ENCODE assay signal across 19 cellular contexts in genomic region chr19:49771674-49772139, GRCh38. TPM values are rescaled to one million over a fixed set of nuclear protein-coding genes. Genes with fewer than 3 reads are reported as not detected.
DNase-seq lines count a peak whose midpoint lies in the region; ATAC-seq and TF ChIP-seq lines count a peak whose summit lies in the region.
"Had no signal": no experiment of that assay in that cellular context is flagged by ENCODE, and none has a peak within 500 bp of the region (broad histone marks: within the 10 kb centered on the region; RNA-seq: fewer than 3 reads in every experiment).

No MANE protein-coding gene starts in this region.

- H3K4me2 ChIP-seq in OCI-LY7 (ENCODE audit: low read length): no peak overlapping the region

- DNase-seq in OCI-LY7 (ENCODE audit: low spot score) (peak; percentile 33), endodermal cell (no peak), neural crest cell (ENCODE audit: low read depth, low spot score) (no peak), HT-29 (ENCODE audit: low spot score) (no peak), dermis blood vessel endothelial cell (no peak)
- DNase-seq: activated naive CD8-positive, alpha-beta T cell treated with anti-CD3 and anti-CD28 coated beads for 36 hours; cerebellar nuclear complex; effector CD8-positive, alpha-beta T cell; MG63; NCI-H1436; NCI-H524 treated with DMSO at 0.1 percent for 48 hours; stimulated activated CD4-positive, alpha-beta T cell treated with anti-CD3 and anti-CD28 coated beads, Interleukin-1b, Interleukin-23, amount 100 ng/mL, for 48 hours; thyroid gland had no signal

- peaks cover 3% of the 10 kb centered on the region; the same call in 1 of the 2 replicates for H4K20me1 ChIP-seq in OCI-LY7 (ENCODE audit: insufficient read depth, low read length)

- no peak overlapping the region for H2AFZ ChIP-seq in OCI-LY7 (ENCODE audit: low read length)

- ATAC-seq in GM21529 (IDR thresholded peaks at IDR 0.05; ENCODE audit: unreplicated experiment): no peak
- ATAC-seq: activated CD4-positive, CD25-positive, alpha-beta regulatory T cell treated with anti-CD3 and anti-CD28 coated beads, Interleukin-2, amount 50 U/mL, for 24 hours; stimulated activated memory B cell treated with anti-CD40 and anti-IgM and Interleukin-4, amounts not matched to agents 10 μg/mL and 1 μg/mL and 100 μg/mL, for 72 hours had no signal

- TF ChIP-seq CTCF in OCI-LY7 (conservative IDR thresholded peaks at IDR 0.05; ENCODE audit: low read length): no peak
- TF ChIP-seq CTCF in endodermal cell (conservative IDR thresholded peaks at IDR 0.05): no peak
- no peak for TF ChIP-seq CTCF in neural crest cell (conservative IDR thresholded peaks at IDR 0.05)

- peaks cover 11% of the 10 kb centered on the region; the same call in 1 of the 2 replicates for H3K79me2 ChIP-seq in OCI-LY7 (ENCODE audit: insufficient read depth, low read depth, low read length)

- H3K9me3 ChIP-seq in OCI-LY7 (ENCODE audit: low read length): no peaks in the 10 kb centered on the region
- H3K9me3 ChIP-seq in endodermal cell (ENCODE audit: control insufficient read depth, low read length): no peaks in the 10 kb centered on the region
- H3K9me3 ChIP-seq: MG63, thyroid gland had no signal

- no peaks in the 10 kb centered on the region for H3K9me3 Mint-ChIP-seq in endodermal cell
- no peaks in the 10 kb centered on the region for H3K9me3 Mint-ChIP-seq in neural crest cell
- H3K9me3 Mint-ChIP-seq: activated naive CD8-positive, alpha-beta T cell treated with anti-CD3 and anti-CD28 coated beads for 36 hours; CD14-positive monocyte; nephron; stimulated activated memory B cell treated with anti-CD40 and anti-IgM and Interleukin-4, amounts not matched to agents 10 μg/mL and 1 μg/mL and 100 μg/mL, for 72 hours had no signal

- BruUV-seq in OCI-LY7 (replicated peaks; lab: Mats Ljungman, UMichigan): no TSS peak

- H3K9me2 ChIP-seq in OCI-LY7 (ENCODE audit: insufficient read depth, low read length): no peaks in the 10 kb centered on the region

- no peak overlapping the region for H3K9ac ChIP-seq in endodermal cell (ENCODE audit: extremely low read depth, low read length, poor library complexity, severe bottlenecking)

- peaks cover 10% of the 10 kb centered on the region for H3K36me3 ChIP-seq in OCI-LY7 (ENCODE audit: insufficient read depth, low read length)
- H3K36me3 ChIP-seq in endodermal cell (ENCODE audit: control insufficient read depth, insufficient read depth, low read length): peaks cover 6% of the 10 kb centered on the region
- H3K36me3 ChIP-seq: thyroid gland had no signal

- CTCF ChIA-PET in OCI-LY7 (lab: Charles Lee; ENCODE audit: unreplicated experiment): no interaction called here

- H3K4me3 ChIP-seq in OCI-LY7 (ENCODE audit: low read depth, low read length, poor library complexity, severe bottlenecking): no peak overlapping the region
- H3K4me3 ChIP-seq in endodermal cell (ENCODE audit: low read length): no peak overlapping the region
- H3K4me3 ChIP-seq: MG63, thyroid gland had no signal

- peaks cover 15% of the 10 kb centered on the region for H3K36me3 Mint-ChIP-seq in endodermal cell (ENCODE audit: low read depth)
- no peaks in the 10 kb centered on the region for H3K36me3 Mint-ChIP-seq in neural crest cell (ENCODE audit: low read depth)

- H3K27me3 Mint-ChIP-seq in endodermal cell (ENCODE audit: insufficient read depth) (no peaks in the 10 kb centered on the region), neural crest cell (ENCODE audit: low read depth) (no peaks in the 10 kb centered on the region)
- H3K27me3 Mint-ChIP-seq: activated naive CD8-positive, alpha-beta T cell treated with anti-CD3 and anti-CD28 coated beads for 36 hours; progenitor cell of endocrine pancreas; stimulated activated memory B cell treated with anti-CD40 and anti-IgM and Interleukin-4, amounts not matched to agents 10 μg/mL and 1 μg/mL and 100 μg/mL, for 72 hours had no signal

- H3K27ac Mint-ChIP-seq in endodermal cell (peak overlapping the region; percentile 60), neural crest cell (ENCODE audit: unreplicated experiment) (peak overlapping the region; percentile 75)
- H3K27ac Mint-ChIP-seq: activated naive CD8-positive, alpha-beta T cell treated with anti-CD3 and anti-CD28 coated beads for 36 hours; progenitor cell of endocrine pancreas; stimulated activated memory B cell treated with anti-CD40 and anti-IgM and Interleukin-4, amounts not matched to agents 10 μg/mL and 1 μg/mL and 100 μg/mL, for 72 hours had no signal

- 93 to 98% methylated on average over 8 to 13 of the region's 13 CpGs for WGBS in endodermal cell (ENCODE audit: insufficient coverage in 1 of 2, insufficient read length in 1 of 2), 2 experiments

- H3K4me1 Mint-ChIP-seq in endodermal cell (peaks cover 13% of the 10 kb centered on the region), neural crest cell (peaks cover 31% of the 10 kb centered on the region)

- POLR2A ChIA-PET in OCI-LY7 (lab: Charles Lee): interaction anchor here (0.7 kb wide), 1 partner anchor 42 kb away, joined by 3 read pairs; the partner anchor contains the start of gene FUZ

- H3K4me1 ChIP-seq in OCI-LY7 (ENCODE audit: insufficient read depth, low read length, poor library complexity, severe bottlenecking): peaks cover 13% of the 10 kb centered on the region
- no peaks in the 10 kb centered on the region for H3K4me1 ChIP-seq in endodermal cell (ENCODE audit: control insufficient read depth, insufficient read depth, low read length)

- H3K27me3 ChIP-seq in endodermal cell (ENCODE audit: control insufficient read depth, insufficient read depth, low read length, poor library complexity, severe bottlenecking): no peaks in the 10 kb centered on the region
- H3K27me3 ChIP-seq: MG63, thyroid gland had no signal

- intact Hi-C loops in OCI-LY7 (cut with micrococcal nuclease; ENCODE audit: unreplicated experiment): no loop called here

- no peak overlapping the region for H3K4me3 Mint-ChIP-seq in endodermal cell
- H3K4me3 Mint-ChIP-seq in neural crest cell: peak overlapping the region; percentile 66
- H3K4me3 Mint-ChIP-seq: activated naive CD8-positive, alpha-beta T cell treated with anti-CD3 and anti-CD28 coated beads for 36 hours; CD14-positive monocyte; stimulated activated memory B cell treated with anti-CD40 and anti-IgM and Interleukin-4, amounts not matched to agents 10 μg/mL and 1 μg/mL and 100 μg/mL, for 72 hours had no signal

- H3K27ac ChIP-seq in OCI-LY7 (ENCODE audit: low read depth, low read length, poor library complexity, severe bottlenecking) (no peak overlapping the region), endodermal cell (ENCODE audit: low read depth, low read length) (no peak overlapping the region)
- H3K27ac ChIP-seq: thyroid gland had no signal

RNA-seq across cellular contexts. Expression of gene AP2A1, which starts 4.9 kb away (rescaled TPM):
- total RNA-seq in OCI-LY7 (2014; rRNA removed; shearing (Covaris generic)): 29.7 and 47.4 TPM in 2 replicates
- 46.9 and 50.4 TPM in 2 replicates for total RNA-seq in OCI-LY7 (2022)
- total RNA-seq in endodermal cell: 100 to 1,000 TPM; 100 to 110 TPM
- polyA plus RNA-seq in endodermal cell (2013, experiment 1 of 2): 80.4 TPM
- polyA plus RNA-seq in endodermal cell (2013, experiment 2 of 2): 71.7 TPM
- 96.7 and 102 TPM in 2 replicates for total RNA-seq in neural crest cell
- 122 and 131 TPM in 2 replicates for total RNA-seq in HT-29 (2014; rRNA removed; shearing (Covaris generic))
- total RNA-seq in dermis blood vessel endothelial cell: 52.1 and 129 TPM in 2 replicates

RNA-seq across cellular contexts. Expression of gene TSKS, which starts 8.6 kb away (rescaled TPM):
- not detected in 2 replicates for total RNA-seq in OCI-LY7 (2014; rRNA removed; shearing (Covaris generic))
- total RNA-seq in OCI-LY7 (2022) (not detected in 2 replicates), endodermal cell (under 1 TPM in 1 of 2 donors, not detected in 1; 0.31 TPM), neural crest cell (not detected in 2 replicates), dermis blood vessel endothelial cell (0.17 TPM in 1 of 2 replicates, not detected in the other)
- not detected for polyA plus RNA-seq in endodermal cell (2013, experiment 1 of 2)
- not detected for polyA plus RNA-seq in endodermal cell (2013, experiment 2 of 2)
- total RNA-seq in HT-29 (2014; rRNA removed; shearing (Covaris generic)): not detected in 2 replicates
- total RNA-seq: progenitor cell of endocrine pancreas had no signal

RNA-seq across cellular contexts. Expression of gene FUZ, which starts 41.4 kb away (rescaled TPM):
- total RNA-seq in OCI-LY7 (2014; rRNA removed; shearing (Covaris generic)): 33.6 and 35.1 TPM in 2 replicates
- total RNA-seq in OCI-LY7 (2022) (28.1 and 34.6 TPM in 2 replicates), endodermal cell (10 to 100 TPM; 26.1 to 41.2 TPM), neural crest cell (37.5 and 38.0 TPM in 2 replicates), dermis blood vessel endothelial cell (19.2 and 22.4 TPM in 2 replicates)
- polyA plus RNA-seq in endodermal cell (2013, experiment 1 of 2): 33.6 TPM
- 32.8 TPM for polyA plus RNA-seq in endodermal cell (2013, experiment 2 of 2)
- total RNA-seq in HT-29 (2014; rRNA removed; shearing (Covaris generic)): 2.0 and 3.1 TPM in 2 replicates

RNA-seq across cellular contexts. Expression of gene MED25, which starts 46.4 kb away (rescaled TPM):
- total RNA-seq in OCI-LY7 (2014; rRNA removed; shearing (Covaris generic)): 73.5 and 85.1 TPM in 2 replicates
- total RNA-seq in OCI-LY7 (2022) (111 and 146 TPM in 2 replicates), endodermal cell (10 to 100 TPM; 89.1 to 90.0 TPM), neural crest cell (80.8 and 85.4 TPM in 2 replicates), dermis blood vessel endothelial cell (13.4 and 34.4 TPM in 2 replicates)
- polyA plus RNA-seq in endodermal cell (2013, experiment 1 of 2): 83.7 TPM
- 73.4 TPM for polyA plus RNA-seq in endodermal cell (2013, experiment 2 of 2)
- total RNA-seq in HT-29 (2014; rRNA removed; shearing (Covaris generic)): 88.3 and 91.9 TPM in 2 replicates
